13 cellular contexts compared by ENCODE assay signal in the genomic region with DNA sequence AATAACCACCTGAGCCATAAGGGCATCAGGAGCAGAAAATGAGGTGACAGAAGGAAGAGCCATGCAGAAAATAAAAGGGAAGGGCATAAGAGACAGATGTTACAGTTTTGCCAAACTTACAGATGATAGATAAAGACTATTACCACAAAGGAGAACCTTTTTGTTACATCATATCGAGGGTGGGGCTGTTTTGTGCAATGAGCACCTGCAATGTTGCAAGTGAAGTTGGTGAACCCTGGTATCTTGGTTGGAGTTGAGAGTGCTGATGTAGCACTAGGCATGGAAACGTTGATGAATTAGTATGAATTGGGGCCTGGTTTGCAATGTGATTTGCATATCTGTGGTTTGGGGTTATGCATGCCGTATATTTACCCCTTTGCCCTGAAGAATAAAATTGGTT.
DNase-seq lines count a peak whose midpoint lies in the region; ATAC-seq, FAIRE-seq and TF ChIP-seq lines count a peak whose summit lies in the region.
"Had no signal": no experiment of that assay in that cellular context is flagged by ENCODE, and none has a peak within 500 bp of the region (broad histone marks: within the 10 kb centered on the region; RNA-seq: fewer than 3 reads in every experiment).

No MANE protein-coding gene starts in this region.

- POLR2A ChIA-PET in SK-N-SH (lab: Yijun Ruan, JAX), result no interaction called here

- H3K36me3 ChIP-seq in KOPT-K1 (ENCODE audit: insufficient read depth, low read length) (no peaks in the 10 kb centered on the region), uterus (no peaks in the 10 kb centered on the region), SK-N-SH (replicated peaks in 1 of 2; ENCODE audit: control insufficient read depth in 1 of 2, insufficient read depth in 2 of 2, low read length in 1 of 2) (no peaks in the 10 kb centered on the region)
- H3K36me3 ChIP-seq: ascending aorta had no signal

- H3K9ac ChIP-seq in SK-N-SH, result no peak overlapping the region

- FAIRE-seq in GM18507 (lab: Jason Lieb, UNC), result peak; percentile 81
- FAIRE-seq: endometrium had no signal

- no peak for DNase-seq in GM18507 (ENCODE audit: extremely low spot score, insufficient read length, low read depth)
- DNase-seq in T-helper 2 cell, result peak in 3 of 5 experiments; percentile 4 to 88 (median 37)
- DNase-seq in effector memory CD8-positive, alpha-beta T cell, result peak in 1 of 3 experiments; percentile 9
- DNase-seq in uterus, result no peak
- no peak for DNase-seq in mesothelial cell of epicardium (ENCODE audit: low spot score in 2 of 2, unreplicated experiment in 2 of 2)
- DNase-seq in SK-N-SH, result no peak
- DNase-seq in Ammon's horn (ENCODE audit: low spot score), result no peak
- DNase-seq: DMS 273 treated with DMSO at 0.1 percent for 48 hours, NCI-H2081, PC-9 had no signal

- H4K20me1 ChIP-seq in SK-N-SH (ENCODE audit: insufficient read depth), result no peaks in the 10 kb centered on the region

- H3K27me3 ChIP-seq in uterus (no peaks in the 10 kb centered on the region), SK-N-SH (ENCODE audit: insufficient read depth) (no peaks in the 10 kb centered on the region)
- H3K27me3 ChIP-seq: ascending aorta had no signal

- H3K4me3 ChIP-seq in uterus, result no peak overlapping the region
- no peak overlapping the region for H3K4me3 ChIP-seq in SK-N-SH (ENCODE audit: low read depth in 2 of 2, low read length in 1 of 2)
- H3K4me3 ChIP-seq: ascending aorta, PC-9 had no signal

- peak overlapping the region in 1 of 2 donors; percentile 15 for H3K4me3 Mint-ChIP-seq in effector memory CD8-positive, alpha-beta T cell
- no peak overlapping the region for H3K4me3 Mint-ChIP-seq in mesothelial cell of epicardium

- no peak for TF ChIP-seq POLR2A in uterus (IDR thresholded peaks at IDR 0.05)

- H3K27ac ChIP-seq in KOPT-K1 (ENCODE audit: low read depth, low read length, poor library complexity, severe bottlenecking) (peak overlapping the region; percentile 59), uterus (no peak overlapping the region), SK-N-SH (ENCODE audit: low read depth in 2 of 2, low read length in 1 of 2) (no peak overlapping the region)
- H3K27ac ChIP-seq: ascending aorta, PC-9 had no signal

- intact Hi-C loops in uterus (cut with DNase I; ENCODE audit: low total_unique reads), result no loop called here

- no peaks in the 10 kb centered on the region for H3K4me1 ChIP-seq in uterus
- H3K4me1 ChIP-seq in SK-N-SH (ENCODE audit: control insufficient read depth in 1 of 2, insufficient read depth in 2 of 2, low read depth in 1 of 2, low read length in 1 of 2), result peaks cover 0 to 12% of the 10 kb centered on the region in 2 experiments; a peak in 1 of 4 replicates
- H3K4me1 ChIP-seq: ascending aorta had no signal

- peak; percentile 62 for ATAC-seq in effector memory CD8-positive, alpha-beta T cell (replicated peaks)

- H3K4me2 ChIP-seq in SK-N-SH, result no peak overlapping the region
- H3K4me2 ChIP-seq: PC-9 had no signal

- no peak overlapping the region for H3K27ac Mint-ChIP-seq in effector memory CD8-positive, alpha-beta T cell
- H3K27ac Mint-ChIP-seq in mesothelial cell of epicardium, result no peak overlapping the region

- no peaks in the 10 kb centered on the region for H3K9me3 ChIP-seq in KOPT-K1 (ENCODE audit: insufficient read depth, low read length, poor library complexity, severe bottlenecking)
- H3K9me3 ChIP-seq in uterus, result no peaks in the 10 kb centered on the region
- H3K9me3 ChIP-seq in SK-N-SH, result no peaks in the 10 kb centered on the region
- H3K9me3 ChIP-seq: ascending aorta had no signal

- H3K79me2 ChIP-seq in SK-N-SH (ENCODE audit: insufficient read depth), result no peaks in the 10 kb centered on the region

- CTCF ChIA-PET in SK-N-SH (lab: Yijun Ruan, JAX), result interaction anchor here (0.9 kb wide), 1 partner anchor 12 kb away, joined by 3 read pairs; no protein-coding TSS in a partner anchor

- 41% methylated on average over 3 of the region's 3 CpGs for WGBS in SK-N-SH (ENCODE audit: low lambda C conversion rate)

- no peak for TF ChIP-seq EP300 in SK-N-SH (IDR thresholded peaks at IDR 0.05; ENCODE audit: borderline replicate concordance in 1 of 2, low read depth in 1 of 2, low read length in 1 of 2)

- peaks cover 35 to 44% of the 10 kb centered on the region in 2 donors for H3K4me1 Mint-ChIP-seq in effector memory CD8-positive, alpha-beta T cell (ENCODE audit: low read depth in 2 of 2)
- H3K4me1 Mint-ChIP-seq in mesothelial cell of epicardium, result peaks cover 8% of the 10 kb centered on the region

- H3K9me2 ChIP-seq in SK-N-SH, result no peaks in the 10 kb centered on the region

- no peak for TF ChIP-seq RAD21 in SK-N-SH (IDR thresholded peaks at IDR 0.05; ENCODE audit: low read length)

- H3F3A ChIP-seq in SK-N-SH (replicated peaks; ENCODE audit: insufficient read depth), result peaks cover 2% of the 10 kb centered on the region

- no peaks in the 10 kb centered on the region for H3K9me3 Mint-ChIP-seq in effector memory CD8-positive, alpha-beta T cell
- no peaks in the 10 kb centered on the region for H3K9me3 Mint-ChIP-seq in mesothelial cell of epicardium

- H3K27me3 Mint-ChIP-seq in effector memory CD8-positive, alpha-beta T cell, result no peaks in the 10 kb centered on the region
- H3K27me3 Mint-ChIP-seq in mesothelial cell of epicardium (ENCODE audit: low read depth), result no peaks in the 10 kb centered on the region

- H3K36me3 Mint-ChIP-seq in effector memory CD8-positive, alpha-beta T cell (ENCODE audit: insufficient read depth), result peaks cover 6% of the 10 kb centered on the region
- no peaks in the 10 kb centered on the region for H3K36me3 Mint-ChIP-seq in mesothelial cell of epicardium

- no peak for TF ChIP-seq CTCF in uterus (IDR thresholded peaks at IDR 0.05)
- no peak for TF ChIP-seq CTCF in mesothelial cell of epicardium (IDR thresholded peaks at IDR 0.05; ENCODE audit: unreplicated experiment)
- TF ChIP-seq CTCF in SK-N-SH (IDR thresholded peaks at IDR 0.05), result no peak

- no peak overlapping the region for H2AFZ ChIP-seq in SK-N-SH (ENCODE audit: low read depth)
- H2AFZ ChIP-seq: PC-9 had no signal

TF ChIP-seq in SK-N-SH, 30 proteins besides CTCF, POLR2A, EP300 and RAD21 (continues in another document):
- TF ChIP-seq, protein P1, sequence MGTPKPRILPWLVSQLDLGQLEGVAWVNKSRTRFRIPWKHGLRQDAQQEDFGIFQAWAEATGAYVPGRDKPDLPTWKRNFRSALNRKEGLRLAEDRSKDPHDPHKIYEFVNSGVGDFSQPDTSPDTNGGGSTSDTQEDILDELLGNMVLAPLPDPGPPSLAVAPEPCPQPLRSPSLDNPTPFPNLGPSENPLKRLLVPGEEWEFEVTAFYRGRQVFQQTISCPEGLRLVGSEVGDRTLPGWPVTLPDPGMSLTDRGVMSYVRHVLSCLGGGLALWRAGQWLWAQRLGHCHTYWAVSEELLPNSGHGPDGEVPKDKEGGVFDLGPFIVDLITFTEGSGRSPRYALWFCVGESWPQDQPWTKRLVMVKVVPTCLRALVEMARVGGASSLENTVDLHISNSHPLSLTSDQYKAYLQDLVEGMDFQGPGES (IDR thresholded peaks at IDR 0.05; ENCODE audit: low read depth, low read length), result no peak
- TF ChIP-seq YY1 (IDR thresholded peaks at IDR 0.05; ENCODE audit: low read depth) (no peak), RFX5 (IDR thresholded peaks at IDR 0.05; ENCODE audit: low read length) (no peak), MXI1 (IDR thresholded peaks at IDR 0.05; ENCODE audit: low read depth, low read length) (no peak), SIN3A (IDR thresholded peaks at IDR 0.05; ENCODE audit: borderline replicate concordance, low read depth, low read length) (no peak), RXRA (IDR thresholded peaks at IDR 0.05; ENCODE audit: borderline replicate concordance, low read depth) (no peak), MEF2A (IDR thresholded peaks at IDR 0.05; ENCODE audit: borderline replicate concordance, low read depth) (no peak), TCF12 (IDR thresholded peaks at IDR 0.05) (no peak), NRF1 (IDR thresholded peaks at IDR 0.05; ENCODE audit: low read depth, low read length) (no peak), TAF1 (IDR thresholded peaks at IDR 0.05; ENCODE audit: borderline replicate concordance, low read depth, low read length) (no peak), RCOR1 (IDR thresholded peaks at IDR 0.05; ENCODE audit: low read length) (no peak), POLR2AphosphoS5 (IDR thresholded peaks at IDR 0.05; ENCODE audit: low read depth, low read length) (no peak), JUND (IDR thresholded peaks at IDR 0.05) (no peak)
- TF ChIP-seq, protein P2, sequence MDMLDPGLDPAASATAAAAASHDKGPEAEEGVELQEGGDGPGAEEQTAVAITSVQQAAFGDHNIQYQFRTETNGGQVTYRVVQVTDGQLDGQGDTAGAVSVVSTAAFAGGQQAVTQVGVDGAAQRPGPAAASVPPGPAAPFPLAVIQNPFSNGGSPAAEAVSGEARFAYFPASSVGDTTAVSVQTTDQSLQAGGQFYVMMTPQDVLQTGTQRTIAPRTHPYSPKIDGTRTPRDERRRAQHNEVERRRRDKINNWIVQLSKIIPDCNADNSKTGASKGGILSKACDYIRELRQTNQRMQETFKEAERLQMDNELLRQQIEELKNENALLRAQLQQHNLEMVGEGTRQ (IDR thresholded peaks at IDR 0.05; ENCODE audit: borderline replicate concordance, low read depth, low read length), result no peak
- TF ChIP-seq, protein P3, sequence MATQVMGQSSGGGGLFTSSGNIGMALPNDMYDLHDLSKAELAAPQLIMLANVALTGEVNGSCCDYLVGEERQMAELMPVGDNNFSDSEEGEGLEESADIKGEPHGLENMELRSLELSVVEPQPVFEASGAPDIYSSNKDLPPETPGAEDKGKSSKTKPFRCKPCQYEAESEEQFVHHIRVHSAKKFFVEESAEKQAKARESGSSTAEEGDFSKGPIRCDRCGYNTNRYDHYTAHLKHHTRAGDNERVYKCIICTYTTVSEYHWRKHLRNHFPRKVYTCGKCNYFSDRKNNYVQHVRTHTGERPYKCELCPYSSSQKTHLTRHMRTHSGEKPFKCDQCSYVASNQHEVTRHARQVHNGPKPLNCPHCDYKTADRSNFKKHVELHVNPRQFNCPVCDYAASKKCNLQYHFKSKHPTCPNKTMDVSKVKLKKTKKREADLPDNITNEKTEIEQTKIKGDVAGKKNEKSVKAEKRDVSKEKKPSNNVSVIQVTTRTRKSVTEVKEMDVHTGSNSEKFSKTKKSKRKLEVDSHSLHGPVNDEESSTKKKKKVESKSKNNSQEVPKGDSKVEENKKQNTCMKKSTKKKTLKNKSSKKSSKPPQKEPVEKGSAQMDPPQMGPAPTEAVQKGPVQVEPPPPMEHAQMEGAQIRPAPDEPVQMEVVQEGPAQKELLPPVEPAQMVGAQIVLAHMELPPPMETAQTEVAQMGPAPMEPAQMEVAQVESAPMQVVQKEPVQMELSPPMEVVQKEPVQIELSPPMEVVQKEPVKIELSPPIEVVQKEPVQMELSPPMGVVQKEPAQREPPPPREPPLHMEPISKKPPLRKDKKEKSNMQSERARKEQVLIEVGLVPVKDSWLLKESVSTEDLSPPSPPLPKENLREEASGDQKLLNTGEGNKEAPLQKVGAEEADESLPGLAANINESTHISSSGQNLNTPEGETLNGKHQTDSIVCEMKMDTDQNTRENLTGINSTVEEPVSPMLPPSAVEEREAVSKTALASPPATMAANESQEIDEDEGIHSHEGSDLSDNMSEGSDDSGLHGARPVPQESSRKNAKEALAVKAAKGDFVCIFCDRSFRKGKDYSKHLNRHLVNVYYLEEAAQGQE (IDR thresholded peaks at IDR 0.05; ENCODE audit: low read depth, low read length), result no peak

Comparison
In these comparisons a context has a peak if more than half of its experiments do, and no peak if none do; other contexts are left out.
1. DNase-seq: peak in T-helper 2 cell (3 of 5); none in GM18507 (single experiment), uterus (0 of 2), mesothelial cell of epicardium (0 of 2), SK-N-SH (single experiment) and Ammon's horn (single experiment).